10 cellular contexts compared by ENCODE assay signal in genomic region chr22:43796567-43796966, GRCh38. TPM values are rescaled to one million over a fixed set of nuclear protein-coding genes. Genes with fewer than 3 reads are reported as not detected.
DNase-seq lines count a peak whose midpoint lies in the region; FAIRE-seq and TF ChIP-seq lines count a peak whose summit lies in the region.
"Had no signal": no experiment of that assay in that cellular context is flagged by ENCODE, and none has a peak within 500 bp of the region (broad histone marks: within the 10 kb centered on the region; RNA-seq: fewer than 3 reads in every experiment).

No MANE protein-coding gene starts in this region.

- H2BK5ac ChIP-seq in mesendoderm (ENCODE audit: low read length), result no peak overlapping the region

- H2BK120ac ChIP-seq in mesendoderm (ENCODE audit: low read depth, low read length), result no peak overlapping the region

- H2AFZ ChIP-seq in MM.1S (ENCODE audit: low read length), result no peak overlapping the region

- H2AK5ac ChIP-seq in mesendoderm (ENCODE audit: low read length), result no peak overlapping the region

- H3K9ac ChIP-seq in MM.1S (ENCODE audit: low read length) (no peak overlapping the region), mesendoderm (ENCODE audit: low read length) (no peak overlapping the region)

- H3K27me3 ChIP-seq in MM.1S (replicated peaks; ENCODE audit: insufficient read depth, low read length) (no peaks in the 10 kb centered on the region), mesendoderm (ENCODE audit: insufficient read depth, low read length, poor library complexity) (no peaks in the 10 kb centered on the region)

- H3K4me1 ChIP-seq in MM.1S (ENCODE audit: low read length) (no peaks in the 10 kb centered on the region), mesendoderm (ENCODE audit: control insufficient read depth, low read depth, low read length) (no peaks in the 10 kb centered on the region)

- H3K4me2 ChIP-seq in MM.1S (ENCODE audit: low read depth, low read length), result no peak overlapping the region
- H3K4me2 ChIP-seq in mesendoderm (ENCODE audit: low read length), result no peak overlapping the region

- H3K36me3 ChIP-seq in MM.1S (replicated peaks; ENCODE audit: insufficient read depth, low read length) (no peaks in the 10 kb centered on the region), mesendoderm (ENCODE audit: control insufficient read depth, insufficient read depth, low read length) (no peaks in the 10 kb centered on the region)

- no CpG with 5 or more reads among the region's 8 CpGs for WGBS in mesendoderm (ENCODE audit: extremely low coverage, insufficient coverage, low lambda C conversion rate)

- no peaks in the 10 kb centered on the region for H3K9me3 ChIP-seq in MM.1S (replicated peaks; ENCODE audit: insufficient read depth, low read length)

- no peak overlapping the region for H4K8ac ChIP-seq in mesendoderm (ENCODE audit: low read depth, low read length)

- no peak overlapping the region for H2BK15ac ChIP-seq in mesendoderm (replicated peaks; ENCODE audit: low read depth)

- no peak overlapping the region for H3K27ac ChIP-seq in MM.1S (ENCODE audit: low read length)
- no peak overlapping the region for H3K27ac ChIP-seq in mesendoderm (ENCODE audit: low read depth, low read length)

- DNase-seq in D721Med (ENCODE audit: insufficient read length, low spot score), result no peak
- DNase-seq in MM.1S, result no peak
- DNase-seq in cerebellar cortex (ENCODE audit: low spot score), result peak; percentile 25
- DNase-seq in mesendoderm, result peak; percentile 54
- no peak for DNase-seq in cerebellum (ENCODE audit: low spot score)
- no peak for DNase-seq in cerebellar nuclear complex (lab: John Stamatoyannopoulos, UW)
- DNase-seq in NCI-H1048 (lab: John Stamatoyannopoulos, UW), result no peak
- DNase-seq in MV-4-11 (lab: John Stamatoyannopoulos, UW), result no peak
- DNase-seq: SHP77 treated with DMSO at 0.1 percent for 48 hours had no signal

- no peak overlapping the region for H3K18ac ChIP-seq in mesendoderm (ENCODE audit: low read length)

- no peaks in the 10 kb centered on the region for H3K79me2 ChIP-seq in MM.1S (ENCODE audit: low read length)
- no peaks in the 10 kb centered on the region for H3K79me2 ChIP-seq in mesendoderm (ENCODE audit: control insufficient read depth, insufficient read depth, low read length)

- no peak overlapping the region for H4K5ac ChIP-seq in mesendoderm (ENCODE audit: low read length)

- no peaks in the 10 kb centered on the region for H3K79me1 ChIP-seq in mesendoderm (ENCODE audit: low read length)

- no peaks in the 10 kb centered on the region for H4K20me1 ChIP-seq in MM.1S (ENCODE audit: insufficient read depth, low read length)

- H3K4me3 ChIP-seq in MM.1S (ENCODE audit: low read length), result no peak overlapping the region
- H3K4me3 ChIP-seq in mesendoderm (ENCODE audit: low read length), result no peak overlapping the region

- no peaks in the 10 kb centered on the region for H3K9me2 ChIP-seq in MM.1S (replicated peaks; ENCODE audit: insufficient read depth, low read length)

- H3K23ac ChIP-seq in mesendoderm (ENCODE audit: low read length), result no peak overlapping the region

- H3F3A ChIP-seq in MM.1S (ENCODE audit: insufficient read depth, low read length), result no peaks in the 10 kb centered on the region

- no peak for FAIRE-seq in D721Med (lab: Jason Lieb, UNC)
- FAIRE-seq: GM19239 had no signal

- TF ChIP-seq CTCF in D721Med (IDR thresholded peaks at IDR 0.05; ENCODE audit: insufficient read depth, missing control alignments), result peak; percentile 47
- TF ChIP-seq CTCF in MM.1S (IDR thresholded peaks at IDR 0.05; ENCODE audit: low read length), result peak; percentile 29

- H3K56ac ChIP-seq in mesendoderm (ENCODE audit: low read length), result no peak overlapping the region

- H3K4ac ChIP-seq in mesendoderm (ENCODE audit: low read depth, low read length), result no peak overlapping the region

RNA-seq across cellular contexts. Expression of gene EFCAB6, which starts 15.5 kb away (rescaled TPM):
- 0.38 TPM for polyA plus RNA-seq in mesendoderm (2013, experiment 1 of 2)
- 0.56 TPM for polyA plus RNA-seq in mesendoderm (2013, experiment 2 of 2)
- total RNA-seq in cerebellum, result 6.2 TPM

Comparison
In these comparisons a context has a peak if more than half of its experiments do, and no peak if none do; other contexts are left out.
1. DNase-seq: peak in cerebellar cortex (single experiment) and mesendoderm (single experiment); none in D721Med (single experiment), MM.1S (single experiment), cerebellum (single experiment), cerebellar nuclear complex (0 of 2), NCI-H1048 (single experiment) and MV-4-11 (single experiment).